3 cellular contexts compared by ENCODE assay signal in genomic region chr9:19470567-19470966, GRCh38.
TF ChIP-seq lines count a peak whose summit lies in the region.

No MANE protein-coding gene starts in this region.

TF ChIP-seq in SK-N-SH, 30 proteins besides CTCF, POLR2A, EP300 and RAD21 (continued from another document):
- TF ChIP-seq, protein P1, sequence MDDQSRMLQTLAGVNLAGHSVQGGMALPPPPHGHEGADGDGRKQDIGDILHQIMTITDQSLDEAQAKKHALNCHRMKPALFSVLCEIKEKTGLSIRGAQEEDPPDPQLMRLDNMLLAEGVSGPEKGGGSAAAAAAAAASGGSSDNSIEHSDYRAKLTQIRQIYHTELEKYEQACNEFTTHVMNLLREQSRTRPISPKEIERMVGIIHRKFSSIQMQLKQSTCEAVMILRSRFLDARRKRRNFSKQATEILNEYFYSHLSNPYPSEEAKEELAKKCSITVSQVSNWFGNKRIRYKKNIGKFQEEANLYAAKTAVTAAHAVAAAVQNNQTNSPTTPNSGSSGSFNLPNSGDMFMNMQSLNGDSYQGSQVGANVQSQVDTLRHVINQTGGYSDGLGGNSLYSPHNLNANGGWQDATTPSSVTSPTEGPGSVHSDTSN (IDR thresholded peaks at IDR 0.05): no peak
- TF ChIP-seq NRF1 (IDR thresholded peaks at IDR 0.05; ENCODE audit: low read depth, low read length) (no peak), USF2 (IDR thresholded peaks at IDR 0.05; ENCODE audit: borderline replicate concordance, low read depth, low read length) (no peak), TCF12 (IDR thresholded peaks at IDR 0.05) (no peak)

TF ChIP-seq in SK-N-SH treated with all-trans-retinoic acid at 6 μM for 48 hours, 23 proteins besides CTCF, POLR2A, EP300 and RAD21 (continued from another document):
- TF ChIP-seq POU6F1 (CRISPR knock-in tag; IDR thresholded peaks at IDR 0.05; ENCODE audit: borderline replicate concordance, low read depth): no peak
- no peak for TF ChIP-seq BACH2 (CRISPR knock-in tag; IDR thresholded peaks at IDR 0.05; ENCODE audit: borderline replicate concordance)
- no peak for TF ChIP-seq ISL1 (CRISPR knock-in tag; IDR thresholded peaks at IDR 0.05)
- no peak for TF ChIP-seq ZNF565 (CRISPR knock-in tag; conservative IDR thresholded peaks at IDR 0.05; ENCODE audit: low read depth)
- no peak for TF ChIP-seq CSRNP3 (CRISPR knock-in tag; IDR thresholded peaks at IDR 0.05)
- TF ChIP-seq, protein P2, sequence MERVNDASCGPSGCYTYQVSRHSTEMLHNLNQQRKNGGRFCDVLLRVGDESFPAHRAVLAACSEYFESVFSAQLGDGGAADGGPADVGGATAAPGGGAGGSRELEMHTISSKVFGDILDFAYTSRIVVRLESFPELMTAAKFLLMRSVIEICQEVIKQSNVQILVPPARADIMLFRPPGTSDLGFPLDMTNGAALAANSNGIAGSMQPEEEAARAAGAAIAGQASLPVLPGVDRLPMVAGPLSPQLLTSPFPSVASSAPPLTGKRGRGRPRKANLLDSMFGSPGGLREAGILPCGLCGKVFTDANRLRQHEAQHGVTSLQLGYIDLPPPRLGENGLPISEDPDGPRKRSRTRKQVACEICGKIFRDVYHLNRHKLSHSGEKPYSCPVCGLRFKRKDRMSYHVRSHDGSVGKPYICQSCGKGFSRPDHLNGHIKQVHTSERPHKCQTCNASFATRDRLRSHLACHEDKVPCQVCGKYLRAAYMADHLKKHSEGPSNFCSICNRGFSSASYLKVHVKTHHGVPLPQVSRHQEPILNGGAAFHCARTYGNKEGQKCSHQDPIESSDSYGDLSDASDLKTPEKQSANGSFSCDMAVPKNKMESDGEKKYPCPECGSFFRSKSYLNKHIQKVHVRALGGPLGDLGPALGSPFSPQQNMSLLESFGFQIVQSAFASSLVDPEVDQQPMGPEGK (CRISPR knock-in tag; IDR thresholded peaks at IDR 0.05; ENCODE audit: borderline replicate concordance): no peak
- no peak for TF ChIP-seq ESRRG (CRISPR knock-in tag; IDR thresholded peaks at IDR 0.05)
- no peak for TF ChIP-seq CSDC2 (CRISPR knock-in tag; IDR thresholded peaks at IDR 0.05)
- TF ChIP-seq TOX (CRISPR knock-in tag; IDR thresholded peaks at IDR 0.05; ENCODE audit: borderline replicate concordance): no peak
- no peak for TF ChIP-seq ZFP3 (CRISPR knock-in tag; IDR thresholded peaks at IDR 0.05)
- no peak for TF ChIP-seq ARNTL (CRISPR knock-in tag; IDR thresholded peaks at IDR 0.05; ENCODE audit: borderline replicate concordance, low read depth)
- no peak for TF ChIP-seq ZNF70 (CRISPR knock-in tag; IDR thresholded peaks at IDR 0.05)

TF ChIP-seq in H1, 55 proteins besides CTCF, POLR2A, EP300 and RAD21 (continued from another document):
- TF ChIP-seq KDM5A (IDR thresholded peaks at IDR 0.05; ENCODE audit: low read length): no peak
- no peak for TF ChIP-seq TEAD4 (IDR thresholded peaks at IDR 0.05; ENCODE audit: low read depth, low read length)
- TF ChIP-seq ZNF274 (IDR thresholded peaks at IDR 0.05; ENCODE audit: borderline replicate concordance, extremely low read depth, low read length): no peak
- no peak for TF ChIP-seq SIN3A (conservative IDR thresholded peaks at IDR 0.05 in 1 of 2, IDR thresholded peaks at IDR 0.05 in 1 of 2; ENCODE audit: low read depth in 1 of 2, low read length in 2 of 2)
- TF ChIP-seq KDM1A (IDR thresholded peaks at IDR 0.05; ENCODE audit: borderline replicate concordance, low read length): no peak
- TF ChIP-seq POU5F1 (IDR thresholded peaks at IDR 0.05; ENCODE audit: low read depth, low read length): no peak
- TF ChIP-seq BCL11A (IDR thresholded peaks at IDR 0.05; ENCODE audit: low read depth in 2 of 2, low read length in 2 of 2): no peak
- TF ChIP-seq FOSL1 (IDR thresholded peaks at IDR 0.05; ENCODE audit: insufficient read depth, low read depth, low read length): no peak
- no peak for TF ChIP-seq SP1 (IDR thresholded peaks at IDR 0.05; ENCODE audit: low read depth, low read length)
- no peak for TF ChIP-seq CREB1 (IDR thresholded peaks at IDR 0.05)
- TF ChIP-seq CHD1 (IDR thresholded peaks at IDR 0.05; ENCODE audit: low read depth, low read length): no peak
